In genomic region chr6:4763921-4764320, GRCh38 we compare ENCODE assay signal across 28 cellular contexts.
"Had no signal": no experiment of that assay in that cellular context is flagged by ENCODE, and none has a peak within 500 bp of the region (broad histone marks: within the 10 kb centered on the region; RNA-seq: fewer than 3 reads in every experiment).

No MANE protein-coding gene starts in this region.

- H3K27me3 ChIP-seq: colonic mucosa, dorsolateral prefrontal cortex, esophagus muscularis mucosa, esophagus squamous epithelium, foreskin keratinocyte, gastrocnemius medialis, gastroesophageal sphincter, heart left ventricle, heart right ventricle had no signal

- H3K9me3 ChIP-seq: colonic mucosa had no signal

- H3K4me3 ChIP-seq: colonic mucosa, coronary artery, dorsolateral prefrontal cortex, esophagus muscularis mucosa, esophagus squamous epithelium, gastrocnemius medialis, gastroesophageal sphincter, heart left ventricle, heart right ventricle had no signal

- FAIRE-seq: colon, endometrium, endothelial cell of umbilical vein, frontal cortex had no signal

- ATAC-seq: effector memory CD8-positive, alpha-beta T cell; esophagus mucosa; foreskin keratinocyte; gastrocnemius medialis; gastroesophageal sphincter; heart left ventricle; heart right ventricle had no signal

- H3K36me3 ChIP-seq: colonic mucosa, esophagus muscularis mucosa, esophagus squamous epithelium, gastrocnemius medialis, gastroesophageal sphincter, heart left ventricle, heart right ventricle had no signal

- H3K27ac ChIP-seq: colonic mucosa, coronary artery, dorsolateral prefrontal cortex, epithelial cell of prostate, esophagus muscularis mucosa, esophagus squamous epithelium, foreskin keratinocyte, gastrocnemius medialis, gastroesophageal sphincter, heart left ventricle, heart right ventricle had no signal

- H3K4me1 ChIP-seq: colonic mucosa, esophagus muscularis mucosa, esophagus squamous epithelium, foreskin keratinocyte, gastrocnemius medialis, gastroesophageal sphincter, heart left ventricle, heart right ventricle had no signal

- DNase-seq: colonic mucosa; cortex of kidney; dermis blood vessel endothelial cell; dorsolateral prefrontal cortex; effector CD4-positive, alpha-beta T cell; effector CD8-positive, alpha-beta T cell; effector memory CD4-positive, alpha-beta T cell; effector memory CD8-positive, alpha-beta T cell; endodermal cell; erythroblast; esophagus squamous epithelium; foreskin fibroblast; foreskin keratinocyte; foreskin melanocyte; gastrocnemius medialis; glutamatergic neuron; head of caudate nucleus; heart left ventricle; heart right ventricle had no signal
